22 cellular contexts compared by ENCODE assay signal in the genomic region with DNA sequence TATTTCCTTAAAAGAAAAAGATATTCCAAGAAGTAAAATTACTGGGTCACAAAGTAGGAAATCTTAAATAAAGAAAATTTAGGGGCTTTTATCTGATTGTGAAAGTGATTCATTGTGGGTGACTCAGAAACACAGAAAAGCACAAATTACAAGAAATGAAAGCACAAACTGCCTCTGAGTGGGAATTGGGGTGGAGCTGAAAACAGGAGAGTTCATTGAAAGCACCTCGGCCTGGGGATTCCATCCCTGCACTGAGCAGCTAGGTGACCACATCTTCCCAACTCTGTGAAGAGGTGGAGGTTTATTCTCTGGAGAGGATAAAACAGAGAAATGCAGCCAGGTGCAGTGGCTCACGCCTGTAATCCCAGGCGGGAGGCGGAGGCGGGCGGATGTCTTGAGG. TPM values are rescaled to one million over a fixed set of nuclear protein-coding genes. Genes with fewer than 3 reads are reported as not detected.
DNase-seq lines count a peak whose midpoint lies in the region; ATAC-seq and TF ChIP-seq lines count a peak whose summit lies in the region.
"Had no signal": no experiment of that assay in that cellular context is flagged by ENCODE, and none has a peak within 500 bp of the region (broad histone marks: within the 10 kb centered on the region; RNA-seq: fewer than 3 reads in every experiment).

No MANE protein-coding gene starts in this region.

- H3K27ac Mint-ChIP-seq in stimulated activated naive CD8-positive, alpha-beta T cell treated with anti-CD3 and anti-CD28 coated beads, Interleukin-15, amount 100 ng/mL, for 72 hours, result peak overlapping the region; percentile 31 to 72

- H3K4me3 ChIP-seq in left ventricle myocardium inferior (no peak overlapping the region), PC-3 (ENCODE audit: low read length) (no peak overlapping the region), cardiac fibroblast (replicated peaks in 1 of 2; ENCODE audit: low read depth in 2 of 2, low read length in 2 of 2) (no peak overlapping the region)

- H3K4me2 ChIP-seq in PC-3 (ENCODE audit: low read length), result no peak overlapping the region

- intact Hi-C loops in left ventricle myocardium inferior (cut with micrococcal nuclease), result no loop called here
- intact Hi-C loops in Right ventricle myocardium inferior (cut with DNase I), result no loop called here
- intact Hi-C loops in PC-3 (cut with micrococcal nuclease), result no loop called here

- DNase-seq in left ventricle myocardium inferior (no peak), Right ventricle myocardium inferior (ENCODE audit: missing footprints) (no peak), PC-3 (no peak), cardiac fibroblast (ENCODE audit: low read depth in 2 of 2) (peak; percentile 27 to 56)
- DNase-seq in stimulated activated naive CD8-positive, alpha-beta T cell treated with anti-CD3 and anti-CD28 coated beads, Interleukin-15, amount 100 ng/mL, for 72 hours, result no peak
- DNase-seq: activated CD4-positive, CD25-positive, alpha-beta regulatory T cell; amniotic stem cell; Calu3; foreskin melanocyte; GF-D8; left colon; MM.1S; NCI-H2029; SHP77 had no signal

- H3K9me3 ChIP-seq in left ventricle myocardium inferior (replicated peaks) (peaks cover 12% of the 10 kb centered on the region), PC-3 (ENCODE audit: low read length) (no peaks in the 10 kb centered on the region)
- H3K9me3 ChIP-seq: neutrophil had no signal

- H3K27me3 Mint-ChIP-seq in stimulated activated naive CD8-positive, alpha-beta T cell treated with anti-CD3 and anti-CD28 coated beads, Interleukin-15, amount 100 ng/mL, for 72 hours, result peaks cover 2% of the 10 kb centered on the region

- no peaks in the 10 kb centered on the region for H3K9me2 ChIP-seq in PC-3 (replicated peaks; ENCODE audit: low read length)

- H3K4me1 ChIP-seq in left ventricle myocardium inferior (peaks cover 22% of the 10 kb centered on the region), PC-3 (ENCODE audit: insufficient read depth, low read length) (no peaks in the 10 kb centered on the region)

- CTCF ChIA-PET in PC-3 (lab: Charles Lee), result no interaction called here

- no peaks in the 10 kb centered on the region for H3F3A ChIP-seq in PC-3 (ENCODE audit: low read length, unreplicated experiment)

- H3K27ac ChIP-seq in left ventricle myocardium inferior (replicated peaks) (peak overlapping the region; percentile 17), PC-3 (ENCODE audit: low read length) (no peak overlapping the region)
- H3K27ac ChIP-seq: neutrophil had no signal

- no peak for TF ChIP-seq CTCF in left ventricle myocardium inferior (IDR thresholded peaks at IDR 0.05; ENCODE audit: borderline replicate concordance)
- no peak for TF ChIP-seq CTCF in PC-3 (conservative IDR thresholded peaks at IDR 0.05; ENCODE audit: low read depth, low read length)
- no peak for TF ChIP-seq CTCF in cardiac fibroblast (IDR thresholded peaks at IDR 0.05; ENCODE audit: low read depth, low read length)

- no peak overlapping the region for H3K9ac ChIP-seq in PC-3 (ENCODE audit: low read length)

- H3K79me2 ChIP-seq in PC-3 (ENCODE audit: low read length), result no peaks in the 10 kb centered on the region

- H3K36me3 ChIP-seq in left ventricle myocardium inferior (peaks cover 16% of the 10 kb centered on the region), PC-3 (ENCODE audit: low read depth, low read length) (no peaks in the 10 kb centered on the region)
- H3K36me3 ChIP-seq: neutrophil had no signal

- H3K4me1 Mint-ChIP-seq in stimulated activated naive CD8-positive, alpha-beta T cell treated with anti-CD3 and anti-CD28 coated beads, Interleukin-15, amount 100 ng/mL, for 72 hours, result peaks cover 21% of the 10 kb centered on the region

- ATAC-seq in Right ventricle myocardium inferior (no peak), PC-3 (peak; percentile 33; the same call in 1 of the 2 replicates), GM21526 (IDR thresholded peaks at IDR 0.05; ENCODE audit: low FRiP score, unreplicated experiment) (no peak), GM18868 (IDR thresholded peaks at IDR 0.05; ENCODE audit: unreplicated experiment) (no peak)
- peak; percentile 80 for ATAC-seq in stimulated activated naive CD8-positive, alpha-beta T cell treated with anti-CD3 and anti-CD28 coated beads, Interleukin-15, amount 100 ng/mL, for 72 hours
- ATAC-seq: HepG2, left colon had no signal

- H4K20me1 ChIP-seq in PC-3 (ENCODE audit: low read length), result no peaks in the 10 kb centered on the region

- no peak overlapping the region for H2AFZ ChIP-seq in PC-3 (ENCODE audit: low read length)

- H3K27me3 ChIP-seq in left ventricle myocardium inferior (ENCODE audit: low read depth) (no peaks in the 10 kb centered on the region), PC-3 (ENCODE audit: low read length) (no peaks in the 10 kb centered on the region)

- H3K4me3 Mint-ChIP-seq in stimulated activated naive CD8-positive, alpha-beta T cell treated with anti-CD3 and anti-CD28 coated beads, Interleukin-15, amount 100 ng/mL, for 72 hours, result peak overlapping the region in 1 of 2 donors; percentile 6

- no TSS peak for BruUV-seq in PC-3 (replicated peaks; lab: Mats Ljungman, UMichigan)

- POLR2A ChIA-PET in PC-3 (lab: Charles Lee; ENCODE audit: unreplicated experiment), result interaction anchor here (0.7 kb wide), 1 partner anchor 13 kb away, joined by 4 read pairs; no protein-coding TSS in a partner anchor

- peaks cover 0 to 8% of the 10 kb centered on the region in 2 donors for H3K9me3 Mint-ChIP-seq in stimulated activated naive CD8-positive, alpha-beta T cell treated with anti-CD3 and anti-CD28 coated beads, Interleukin-15, amount 100 ng/mL, for 72 hours

RNA-seq across cellular contexts. Expression of a gene that starts 7.4 kb away (rescaled TPM):
- total RNA-seq in left ventricle myocardium inferior (27.0 TPM), Right ventricle myocardium inferior (23.0 TPM), PC-3 (2014; rRNA removed) (not detected in 2 replicates)
- total RNA-seq: Calu3, H4, HepG2, NCI-H460 had no signal

RNA-seq across cellular contexts. Expression of a gene that starts 19.2 kb away (rescaled TPM):
- total RNA-seq in left ventricle myocardium inferior (not detected), Right ventricle myocardium inferior (not detected), PC-3 (2014; rRNA removed) (89.9 and 97.9 TPM in 2 replicates)
- total RNA-seq: H4, HepG2, mononuclear cell, NCI-H460, temporal lobe had no signal

RNA-seq across cellular contexts. Expression of a gene that starts 40.7 kb away (rescaled TPM):
- total RNA-seq in left ventricle myocardium inferior (not detected), Right ventricle myocardium inferior (not detected), PC-3 (2014; rRNA removed) (0.12 TPM in 1 of 2 replicates, not detected in the other)
- total RNA-seq: H4, HepG2, mononuclear cell, NCI-H460, temporal lobe had no signal

RNA-seq across cellular contexts. Expression of a gene that starts 45.4 kb away (rescaled TPM):
- not detected for total RNA-seq in left ventricle myocardium inferior
- total RNA-seq in Right ventricle myocardium inferior, result not detected
- 7.2 and 8.1 TPM in 2 replicates for total RNA-seq in PC-3 (2014; rRNA removed)
- total RNA-seq: H4, HepG2, left colon, mononuclear cell, NCI-H460, temporal lobe had no signal

RNA-seq across cellular contexts. Expression of a gene that starts 59.3 kb away (rescaled TPM):
- total RNA-seq in left ventricle myocardium inferior (37.9 TPM), Right ventricle myocardium inferior (40.6 TPM), PC-3 (2014; rRNA removed) (47.2 and 53.0 TPM in 2 replicates)

Comparison
In these comparisons a context has a peak if more than half of its experiments do, and no peak if none do; other contexts are left out.
1. DNase-seq: peak in cardiac fibroblast (2 of 2); none in left ventricle myocardium inferior (single experiment), Right ventricle myocardium inferior (single experiment), PC-3 (single experiment) and stimulated activated naive CD8-positive, alpha-beta T cell treated with anti-CD3 and anti-CD28 coated beads, Interleukin-15, amount 100 ng/mL, for 72 hours (0 of 2).
2. ATAC-seq: peak in PC-3 (single experiment) and stimulated activated naive CD8-positive, alpha-beta T cell treated with anti-CD3 and anti-CD28 coated beads, Interleukin-15, amount 100 ng/mL, for 72 hours (single experiment); none in Right ventricle myocardium inferior (single experiment), GM21526 (single experiment) and GM18868 (single experiment).
3. RNA of a gene that starts 7.4 kb away (total RNA-seq): 27.0 TPM in left ventricle myocardium inferior (single experiment) and 23.0 TPM in Right ventricle myocardium inferior (single experiment); not detected in PC-3; every median in the first group is over 10 times any median in the second.
4. RNA of a gene that starts 19.2 kb away (total RNA-seq): 89.9 to 97.9 TPM in PC-3; not detected in left ventricle myocardium inferior (single experiment) and not detected in Right ventricle myocardium inferior (single experiment); every median in the first group is over 10 times any median in the second.